15 cellular contexts compared by ENCODE assay signal in the genomic region with DNA sequence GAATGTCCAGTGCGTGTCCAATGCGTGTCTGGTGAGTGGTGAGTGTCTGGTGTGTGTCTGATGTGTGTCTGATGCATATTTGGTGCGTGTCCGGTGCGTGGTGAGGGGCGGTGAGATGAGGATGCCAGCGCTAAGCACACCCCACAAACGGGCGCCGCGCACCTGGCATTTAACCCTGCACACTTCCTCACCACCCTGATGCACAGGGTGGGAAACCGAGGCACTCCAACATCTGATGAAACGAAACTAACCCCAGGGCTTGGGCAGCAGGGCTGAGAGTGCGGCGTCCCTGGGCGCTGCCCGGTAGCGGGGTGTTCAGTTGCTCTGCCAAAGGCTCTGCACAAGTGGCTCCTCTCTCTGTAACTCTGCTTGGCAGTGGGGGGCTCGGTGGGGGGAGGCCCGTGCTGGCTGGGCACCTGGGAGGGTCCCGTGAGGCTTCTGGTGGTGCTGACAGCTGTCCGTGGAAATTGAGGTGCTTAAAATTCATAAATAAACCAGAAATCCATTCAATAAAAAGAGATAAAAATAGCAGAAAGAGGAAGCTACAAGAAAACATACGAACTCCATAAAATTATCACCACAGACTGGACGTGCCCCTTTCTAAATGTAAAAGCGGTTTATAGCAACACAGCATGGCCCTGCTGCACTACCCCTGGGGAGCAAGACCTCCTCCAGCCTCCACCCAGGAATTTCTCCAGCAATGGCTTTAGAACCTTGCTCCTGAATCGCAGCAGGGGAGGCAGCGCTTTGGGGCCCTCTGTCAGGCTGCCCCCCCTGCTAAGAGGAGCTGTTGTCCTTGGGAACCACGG.
DNase-seq lines count a peak whose midpoint lies in the region; ATAC-seq and TF ChIP-seq lines count a peak whose summit lies in the region.
"Had no signal": no experiment of that assay in that cellular context is flagged by ENCODE, and none has a peak within 500 bp of the region (broad histone marks: within the 10 kb centered on the region; RNA-seq: fewer than 3 reads in every experiment).

No MANE protein-coding gene starts in this region.

- no peaks in the 10 kb centered on the region for H3K36me3 Mint-ChIP-seq in natural killer cell
- no peaks in the 10 kb centered on the region for H3K36me3 Mint-ChIP-seq in natural killer cell treated with Interleukin-12 subunit alpha and Interleukin-12 subunit beta and Interleukin-15 and Interleukin-18, amount 100 ng/mL, for 72 hours
- peaks cover 54% of the 10 kb centered on the region for H3K36me3 Mint-ChIP-seq in activated CD4-positive, alpha-beta memory T cell treated with anti-CD3 and anti-CD28 coated beads, Interleukin-2, amount 10 ng/mL, durations not matched to agents 7 days and 5 days (ENCODE audit: low read depth)
- H3K36me3 Mint-ChIP-seq in memory B cell = peaks cover 9% of the 10 kb centered on the region

- H3K4me3 Mint-ChIP-seq in natural killer cell (peak overlapping the region; percentile 55), memory B cell (peak overlapping the region; percentile 37)
- H3K4me3 Mint-ChIP-seq in natural killer cell treated with Interleukin-12 subunit alpha and Interleukin-12 subunit beta and Interleukin-15 and Interleukin-18, amount 100 ng/mL, for 72 hours = no peak overlapping the region
- no peak overlapping the region for H3K4me3 Mint-ChIP-seq in activated CD4-positive, alpha-beta memory T cell treated with anti-CD3 and anti-CD28 coated beads, Interleukin-2, amount 10 ng/mL, durations not matched to agents 7 days and 5 days
- H3K4me3 Mint-ChIP-seq: HFFc6 had no signal

- no peak for TF ChIP-seq CTCF in natural killer cell (IDR thresholded peaks at IDR 0.05)

- H3K27ac Mint-ChIP-seq in natural killer cell (peak overlapping the region; percentile 75 to 77), memory B cell (peak overlapping the region; percentile 35)
- H3K27ac Mint-ChIP-seq in natural killer cell treated with Interleukin-12 subunit alpha and Interleukin-12 subunit beta and Interleukin-15 and Interleukin-18, amount 100 ng/mL, for 72 hours = peak overlapping the region in 1 of 2 donors; percentile 51
- H3K27ac Mint-ChIP-seq in activated CD4-positive, alpha-beta memory T cell treated with anti-CD3 and anti-CD28 coated beads, Interleukin-2, amount 10 ng/mL, durations not matched to agents 7 days and 5 days = peak overlapping the region; percentile 29

- H3K9me3 Mint-ChIP-seq in natural killer cell (no peaks in the 10 kb centered on the region), memory B cell (no peaks in the 10 kb centered on the region)
- H3K9me3 Mint-ChIP-seq in natural killer cell treated with Interleukin-12 subunit alpha and Interleukin-12 subunit beta and Interleukin-15 and Interleukin-18, amount 100 ng/mL, for 72 hours = no peaks in the 10 kb centered on the region
- H3K9me3 Mint-ChIP-seq in activated CD4-positive, alpha-beta memory T cell treated with anti-CD3 and anti-CD28 coated beads, Interleukin-2, amount 10 ng/mL, durations not matched to agents 7 days and 5 days = no peaks in the 10 kb centered on the region
- H3K9me3 Mint-ChIP-seq: HFFc6, T-cell had no signal

- no peak for DNase-seq in natural killer cell
- DNase-seq in natural killer cell treated with Interleukin-12 subunit alpha and Interleukin-12 subunit beta and Interleukin-15 and Interleukin-18, amount 100 ng/mL, for 72 hours (ENCODE audit: low spot score) = no peak
- no peak for DNase-seq in activated CD4-positive, alpha-beta memory T cell treated with anti-CD3 and anti-CD28 coated beads, Interleukin-2, amount 10 ng/mL, durations not matched to agents 7 days and 5 days
- DNase-seq in memory B cell (ENCODE audit: low spot score in 2 of 2) = no peak
- DNase-seq: activated T-cell treated with anti-CD3 and anti-CD28 coated beads, Interleukin-2, amount 50 U/mL, for 1 hour; DMS53; foreskin melanocyte; HFFc6; stimulated activated CD4-positive, alpha-beta T cell treated with anti-CD3 and anti-CD28 coated beads, Interleukin-12 subunit alpha, Interleukin-12 subunit beta, amount 100 ng/mL, for 4 hours; T-cell; thyroid gland had no signal

- H3K4me1 Mint-ChIP-seq in natural killer cell = peaks cover 66 to 67% of the 10 kb centered on the region in 2 donors
- H3K4me1 Mint-ChIP-seq in natural killer cell treated with Interleukin-12 subunit alpha and Interleukin-12 subunit beta and Interleukin-15 and Interleukin-18, amount 100 ng/mL, for 72 hours (ENCODE audit: low read depth in 2 of 2) = peaks cover 29 to 57% of the 10 kb centered on the region in 2 donors
- H3K4me1 Mint-ChIP-seq in activated CD4-positive, alpha-beta memory T cell treated with anti-CD3 and anti-CD28 coated beads, Interleukin-2, amount 10 ng/mL, durations not matched to agents 7 days and 5 days = peaks cover 29% of the 10 kb centered on the region
- H3K4me1 Mint-ChIP-seq in memory B cell = peaks cover 45% of the 10 kb centered on the region

- intact Hi-C loops in natural killer cell (cut with micrococcal nuclease) = no loop called here

- POLR2A ChIA-PET in activated CD4-positive, alpha-beta memory T cell treated with anti-CD3 and anti-CD28 coated beads, Interleukin-2, amount 10 ng/mL, durations not matched to agents 7 days and 5 days (lab: Charles Lee) = no interaction called here

- no peak for ATAC-seq in natural killer cell
- no peak for ATAC-seq in natural killer cell treated with Interleukin-12 subunit alpha and Interleukin-12 subunit beta and Interleukin-15 and Interleukin-18, amount 100 ng/mL, for 72 hours
- ATAC-seq in memory B cell (ENCODE audit: low read depth) = no peak
- no peak for ATAC-seq in esophagus mucosa
- no peak for ATAC-seq in HG03108 (IDR thresholded peaks at IDR 0.05; ENCODE audit: unreplicated experiment)
- no peak for ATAC-seq in GM21390 (IDR thresholded peaks at IDR 0.05; ENCODE audit: unreplicated experiment)
- no peak for ATAC-seq in HG03135 (IDR thresholded peaks at IDR 0.05; ENCODE audit: unreplicated experiment)
- ATAC-seq: T-cell had no signal

- no peaks in the 10 kb centered on the region for H3K27me3 Mint-ChIP-seq in natural killer cell (ENCODE audit: low read depth in 2 of 2)
- no peaks in the 10 kb centered on the region for H3K27me3 Mint-ChIP-seq in natural killer cell treated with Interleukin-12 subunit alpha and Interleukin-12 subunit beta and Interleukin-15 and Interleukin-18, amount 100 ng/mL, for 72 hours
- no peaks in the 10 kb centered on the region for H3K27me3 Mint-ChIP-seq in activated CD4-positive, alpha-beta memory T cell treated with anti-CD3 and anti-CD28 coated beads, Interleukin-2, amount 10 ng/mL, durations not matched to agents 7 days and 5 days
- H3K27me3 Mint-ChIP-seq in memory B cell = no peaks in the 10 kb centered on the region
- H3K27me3 Mint-ChIP-seq: T-cell had no signal

- CTCF ChIA-PET in activated CD4-positive, alpha-beta memory T cell treated with anti-CD3 and anti-CD28 coated beads, Interleukin-2, amount 10 ng/mL, durations not matched to agents 7 days and 5 days (lab: Charles Lee) = no interaction called here

Comparison
In these comparisons a context has a peak if more than half of its experiments do, and no peak if none do; other contexts are left out.
1. H3K4me3 Mint-ChIP-seq: peak in natural killer cell (single experiment) and memory B cell (single experiment); none in natural killer cell treated with Interleukin-12 subunit alpha and Interleukin-12 subunit beta and Interleukin-15 and Interleukin-18, amount 100 ng/mL, for 72 hours (single experiment) and activated CD4-positive, alpha-beta memory T cell treated with anti-CD3 and anti-CD28 coated beads, Interleukin-2, amount 10 ng/mL, durations not matched to agents 7 days and 5 days (single experiment).